ENCODE assay signal across 10 cellular contexts in genomic region chr4:128571747-128572146, GRCh38.
DNase-seq lines count a peak whose midpoint lies in the region; ATAC-seq, FAIRE-seq and TF ChIP-seq lines count a peak whose summit lies in the region.
"Had no signal": no experiment of that assay in that cellular context is flagged by ENCODE, and none has a peak within 500 bp of the region (broad histone marks: within the 10 kb centered on the region; RNA-seq: fewer than 3 reads in every experiment).

No MANE protein-coding gene starts in this region.

- H3K9me3 ChIP-seq in pancreas: no peaks in the 10 kb centered on the region

- H3K27me3 ChIP-seq in pancreas: no peaks in the 10 kb centered on the region

- TF ChIP-seq CTCF in RWPE1 (conservative IDR thresholded peaks at IDR 0.05; ENCODE audit: low read depth): no peak
- no peak for TF ChIP-seq CTCF in pancreas (IDR thresholded peaks at IDR 0.05)

- in situ Hi-C loops in Caki2 (cut with HindIII; ENCODE audit: low pct_unique_long_range_greater_than_20kb, low sequenced_read_pairs): no loop called here

- POLR2A ChIA-PET in RWPE1 (lab: Yijun Ruan, JAX; ENCODE audit: low non-redundant PET): no interaction called here

- no peaks in the 10 kb centered on the region for H3K9me3 Mint-ChIP-seq in activated T-cell treated with anti-CD3 and anti-CD28 coated beads, Interleukin-2, amount 50 U/mL, for 4 hours
- H3K9me3 Mint-ChIP-seq in activated naive CD4-positive, alpha-beta T cell treated with anti-CD3 and anti-CD28 coated beads, Interleukin-2, amount 50 U/mL, for 72 hours: no peaks in the 10 kb centered on the region

- H3K36me3 Mint-ChIP-seq in activated T-cell treated with anti-CD3 and anti-CD28 coated beads, Interleukin-2, amount 50 U/mL, for 4 hours (ENCODE audit: insufficient read depth): no peaks in the 10 kb centered on the region
- H3K36me3 Mint-ChIP-seq in activated naive CD4-positive, alpha-beta T cell treated with anti-CD3 and anti-CD28 coated beads, Interleukin-2, amount 50 U/mL, for 72 hours: no peaks in the 10 kb centered on the region

- H3K36me3 ChIP-seq in pancreas: no peaks in the 10 kb centered on the region

- DNase-seq in Caki2 (ENCODE audit: low read depth): peak; percentile 67
- peak; percentile 79 for DNase-seq in RWPE1 (ENCODE audit: low spot score)
- peak; percentile 95 for DNase-seq in fibroblast of gingiva (ENCODE audit: low read depth)
- peak in 3 of 6 donors; percentile 58 to 72 (median 60) for DNase-seq in pancreas
- no peak for DNase-seq in activated T-cell treated with anti-CD3 and anti-CD28 coated beads, Interleukin-2, amount 50 U/mL, for 4 hours
- no peak for DNase-seq in activated naive CD4-positive, alpha-beta T cell treated with anti-CD3 and anti-CD28 coated beads, Interleukin-2, amount 50 U/mL, for 72 hours (ENCODE audit: low spot score in 2 of 2)
- DNase-seq: activated gamma-delta T cell treated with Interleukin-2 at 50 U/mL for 16 hours, SHP77 treated with DMSO at 0.1 percent for 48 hours had no signal

- no peak overlapping the region for H3K27ac Mint-ChIP-seq in activated naive CD4-positive, alpha-beta T cell treated with anti-CD3 and anti-CD28 coated beads, Interleukin-2, amount 50 U/mL, for 72 hours

- H3K27ac ChIP-seq in RWPE1 (peak overlapping the region; percentile 68), pancreas (peak overlapping the region in 3 of 4 donors; percentile 65 to 85 (median 76))

- no peak overlapping the region for H3K4me3 Mint-ChIP-seq in activated T-cell treated with anti-CD3 and anti-CD28 coated beads, Interleukin-2, amount 50 U/mL, for 4 hours

- intact Hi-C loops in pancreas (cut with DNase I): loop anchor here in 1 of 3 donors (10.0 kb wide), 1 partner anchor 63 kb away; no protein-coding TSS in a partner anchor

- H3K4me1 Mint-ChIP-seq in activated T-cell treated with anti-CD3 and anti-CD28 coated beads, Interleukin-2, amount 50 U/mL, for 4 hours (ENCODE audit: low read depth): no peaks in the 10 kb centered on the region

- CTCF ChIA-PET in RWPE1 (lab: Yijun Ruan, JAX): interaction anchor here (0.7 to 0.9 kb wide), 2 partner anchors 36 to 146 kb away, joined by 3 read pairs; no protein-coding TSS in a partner anchor

- H3K27me3 Mint-ChIP-seq in activated T-cell treated with anti-CD3 and anti-CD28 coated beads, Interleukin-2, amount 50 U/mL, for 4 hours (ENCODE audit: low read depth): peaks cover 14% of the 10 kb centered on the region

- peaks cover 34 to 43% (median 39%) of the 10 kb centered on the region in 3 donors for H3K4me1 ChIP-seq in pancreas

- no peak overlapping the region for H3K4me3 ChIP-seq in pancreas

- FAIRE-seq in pancreas (lab: Jason Lieb, UNC): no peak

- peak; percentile 32 to 65 (median 57) for ATAC-seq in pancreas
- ATAC-seq in GM21528 (IDR thresholded peaks at IDR 0.05; ENCODE audit: low FRiP score, unreplicated experiment): no peak
- no peak for ATAC-seq in activated T-cell treated with anti-CD3 and anti-CD28 coated beads, Interleukin-2, amount 50 U/mL, for 4 hours
- no peak for ATAC-seq in HG03280 (IDR thresholded peaks at IDR 0.05; ENCODE audit: unreplicated experiment)
- no peak for ATAC-seq in activated naive CD4-positive, alpha-beta T cell treated with anti-CD3 and anti-CD28 coated beads, Interleukin-2, amount 50 U/mL, for 72 hours

Comparison
In these comparisons a context has a peak if more than half of its experiments do, and no peak if none do; other contexts are left out.
1. DNase-seq: peak in Caki2 (single experiment), RWPE1 (single experiment) and fibroblast of gingiva (single experiment); none in activated T-cell treated with anti-CD3 and anti-CD28 coated beads, Interleukin-2, amount 50 U/mL, for 4 hours (single experiment) and activated naive CD4-positive, alpha-beta T cell treated with anti-CD3 and anti-CD28 coated beads, Interleukin-2, amount 50 U/mL, for 72 hours (0 of 2).
2. ATAC-seq: peak in pancreas (4 of 4); none in GM21528 (single experiment), activated T-cell treated with anti-CD3 and anti-CD28 coated beads, Interleukin-2, amount 50 U/mL, for 4 hours (0 of 2), HG03280 (single experiment) and activated naive CD4-positive, alpha-beta T cell treated with anti-CD3 and anti-CD28 coated beads, Interleukin-2, amount 50 U/mL, for 72 hours (0 of 2).